In genomic region chr21:18155508-18156193, GRCh38 we compare ENCODE assay signal across 12 cellular contexts.
DNase-seq lines count a peak whose midpoint lies in the region; ATAC-seq and TF ChIP-seq lines count a peak whose summit lies in the region.
"Had no signal": no experiment of that assay in that cellular context is flagged by ENCODE, and none has a peak within 500 bp of the region (broad histone marks: within the 10 kb centered on the region; RNA-seq: fewer than 3 reads in every experiment).

No MANE protein-coding gene starts in this region.

- H3K4me1 Mint-ChIP-seq in CD14-positive monocyte = no peaks in the 10 kb centered on the region

- H3K4me1 ChIP-seq in right cardiac atrium (ENCODE audit: control insufficient read depth, insufficient read depth, low read length) (peaks cover 1% of the 10 kb centered on the region), left ventricle myocardium inferior (peaks cover 8% of the 10 kb centered on the region), colonic mucosa (no peaks in the 10 kb centered on the region)
- H3K4me1 ChIP-seq: thyroid gland had no signal

- H3K4me3 ChIP-seq in right cardiac atrium (ENCODE audit: low read length) = no peak overlapping the region
- no peak overlapping the region for H3K4me3 ChIP-seq in left ventricle myocardium inferior
- no peak overlapping the region for H3K4me3 ChIP-seq in colonic mucosa
- H3K4me3 ChIP-seq: GM12878, thyroid gland had no signal

- intact Hi-C loops in right cardiac atrium (cut with DNase I) = no loop called here
- intact Hi-C loops in left ventricle myocardium inferior (cut with micrococcal nuclease) = no loop called here
- intact Hi-C loops in CD14-positive monocyte (cut with micrococcal nuclease) = no loop called here
- intact Hi-C loops in colonic mucosa (cut with DNase I) = no loop called here

- no peaks in the 10 kb centered on the region for H3K27me3 Mint-ChIP-seq in CD14-positive monocyte (ENCODE audit: low read depth in 3 of 3)

- DNase-seq in right cardiac atrium (no peak), left ventricle myocardium inferior (no peak), RPMI7951 (ENCODE audit: low read depth) (peak; percentile 6), iPS DF 4.7 (ENCODE audit: extremely low read depth, low spot score) (peak; percentile 46), CD14-positive monocyte (ENCODE audit: low spot score) (no peak), D341Med (ENCODE audit: low spot score) (no peak), colonic mucosa (no peak), pons (ENCODE audit: low spot score) (no peak)
- DNase-seq: activated T-cell treated with anti-CD3 and anti-CD28 coated beads for 4 hours, islet precursor cell, thyroid gland had no signal

- H3K27me3 ChIP-seq in right cardiac atrium (ENCODE audit: control insufficient read depth, insufficient read depth) = no peaks in the 10 kb centered on the region
- no peaks in the 10 kb centered on the region for H3K27me3 ChIP-seq in left ventricle myocardium inferior (ENCODE audit: low read depth)
- H3K27me3 ChIP-seq in colonic mucosa = no peaks in the 10 kb centered on the region
- H3K27me3 ChIP-seq: thyroid gland had no signal

- TF ChIP-seq CTCF in left ventricle myocardium inferior (IDR thresholded peaks at IDR 0.05; ENCODE audit: borderline replicate concordance) (no peak), CD14-positive monocyte (IDR thresholded peaks at IDR 0.05) (no peak), colonic mucosa (IDR thresholded peaks at IDR 0.05) (no peak)

- no peak overlapping the region for H3K4me3 Mint-ChIP-seq in CD14-positive monocyte

- H3K27ac Mint-ChIP-seq in CD14-positive monocyte = no peak overlapping the region

- no peaks in the 10 kb centered on the region for H3K9me3 ChIP-seq in right cardiac atrium (ENCODE audit: control insufficient read depth, low read length)
- H3K9me3 ChIP-seq in left ventricle myocardium inferior (replicated peaks) = peaks cover 9% of the 10 kb centered on the region
- no peaks in the 10 kb centered on the region for H3K9me3 ChIP-seq in colonic mucosa
- H3K9me3 ChIP-seq: thyroid gland had no signal

- peaks cover 0 to 5% (median 3%) of the 10 kb centered on the region in 7 donors for H3K9me3 Mint-ChIP-seq in CD14-positive monocyte

- no peak overlapping the region for H3K27ac ChIP-seq in right cardiac atrium (ENCODE audit: low read length)
- no peak overlapping the region for H3K27ac ChIP-seq in left ventricle myocardium inferior (replicated peaks)
- H3K27ac ChIP-seq in colonic mucosa = no peak overlapping the region
- H3K27ac ChIP-seq: thyroid gland had no signal

- no peaks in the 10 kb centered on the region for H3K36me3 Mint-ChIP-seq in CD14-positive monocyte

- no peak overlapping the region for H3K9ac ChIP-seq in colonic mucosa (ENCODE audit: low read depth in 2 of 2, low read length in 2 of 2)

- WGBS in right cardiac atrium = 49% methylated on average over 5 of the region's 5 CpGs

- ATAC-seq in right cardiac atrium = peak; percentile 52 to 85
- ATAC-seq: GM12878 had no signal

- H3K36me3 ChIP-seq in left ventricle myocardium inferior (no peaks in the 10 kb centered on the region), colonic mucosa (no peaks in the 10 kb centered on the region)
- H3K36me3 ChIP-seq: thyroid gland had no signal

Comparison
In these comparisons a context has a peak if more than half of its experiments do, and no peak if none do; other contexts are left out.
1. DNase-seq: peak in RPMI7951 (single experiment) and iPS DF 4.7 (single experiment); none in right cardiac atrium (0 of 3), left ventricle myocardium inferior (single experiment), CD14-positive monocyte (single experiment), D341Med (single experiment), colonic mucosa (single experiment) and pons (single experiment).